Comparison of ENCODE assay signal across 16 cellular contexts in genomic region chr2:51996569-51996917, GRCh38.
DNase-seq lines count a peak whose midpoint lies in the region; ATAC-seq, FAIRE-seq and TF ChIP-seq lines count a peak whose summit lies in the region.
"Had no signal": no experiment of that assay in that cellular context is flagged by ENCODE, and none has a peak within 500 bp of the region (broad histone marks: within the 10 kb centered on the region; RNA-seq: fewer than 3 reads in every experiment).

No MANE protein-coding gene starts in this region.

- H3K27ac ChIP-seq in GM23248 (peak overlapping the region; percentile 79), SK-N-SH (ENCODE audit: low read depth in 2 of 2, low read length in 1 of 2) (peak overlapping the region in 1 of 2 experiments; percentile 90; a peak in 2 of 4 replicates), endothelial cell of umbilical vein (ENCODE audit: insufficient read depth, low read depth, low read length) (peak overlapping the region; percentile 80)
- H3K27ac ChIP-seq: C4-2B, HL-60 had no signal

- CTCF ChIA-PET in SK-N-SH (lab: Yijun Ruan, JAX) (no interaction called here), endothelial cell of umbilical vein (lab: Charles Lee) (interaction anchor here (0.7 kb wide), 1 partner anchor 12 kb away, joined by 3 read pairs; no protein-coding TSS in a partner anchor)

- no peaks in the 10 kb centered on the region for H4K20me1 ChIP-seq in GM23248 (ENCODE audit: insufficient read depth)
- no peaks in the 10 kb centered on the region for H4K20me1 ChIP-seq in SK-N-SH (ENCODE audit: insufficient read depth)
- H4K20me1 ChIP-seq in endothelial cell of umbilical vein (replicated peaks; ENCODE audit: control insufficient read depth, extremely low read depth, insufficient read depth, low read length), result no peaks in the 10 kb centered on the region

- H3K9ac ChIP-seq in GM23248 (no peak overlapping the region), SK-N-SH (peak overlapping the region; percentile 28; the same call in 1 of the 2 replicates), endothelial cell of umbilical vein (replicated peaks; ENCODE audit: extremely low read depth, insufficient read depth, low read length) (peak overlapping the region; percentile 47)

- H3K79me2 ChIP-seq in GM23248 (ENCODE audit: insufficient read depth) (no peaks in the 10 kb centered on the region), SK-N-SH (ENCODE audit: insufficient read depth) (no peaks in the 10 kb centered on the region), endothelial cell of umbilical vein (ENCODE audit: control insufficient read depth, insufficient read depth, low read length) (no peaks in the 10 kb centered on the region)

- TF ChIP-seq CTCF in SK-N-SH (IDR thresholded peaks at IDR 0.05) (no peak), endothelial cell of umbilical vein (IDR thresholded peaks at IDR 0.05; ENCODE audit: extremely low read depth in 1 of 2, insufficient read depth in 1 of 2, low read depth in 1 of 2, low read length in 2 of 2) (no peak)

- H3K27me3 Mint-ChIP-seq in activated T-helper 1 cell treated with anti-CD3 and anti-CD28 coated beads, Interleukin-12 subunit alpha, Interleukin-12 subunit beta, Interleukin-2, Interleukin-4 antibody, amounts not matched to agents 30 ng/mL and 10 ng/mL and 1 ng/mL, durations not matched to agents 14 hours and 24 hours and 36 hours (ENCODE audit: insufficient read depth), result no peaks in the 10 kb centered on the region
- no peaks in the 10 kb centered on the region for H3K27me3 Mint-ChIP-seq in stimulated activated naive CD8-positive, alpha-beta T cell treated with anti-CD3 and anti-CD28 coated beads, Interleukin-15, amount 100 ng/mL, for 72 hours
- H3K27me3 Mint-ChIP-seq: CD4-positive, alpha-beta memory T cell had no signal

- peaks cover 46% of the 10 kb centered on the region for H3K4me1 ChIP-seq in GM23248 (ENCODE audit: insufficient read depth)
- H3K4me1 ChIP-seq in SK-N-SH (ENCODE audit: control insufficient read depth in 1 of 2, insufficient read depth in 2 of 2, low read depth in 1 of 2, low read length in 1 of 2), result peaks cover 0 to 34% of the 10 kb centered on the region in 2 experiments; a peak in 2 of 4 replicates
- peaks cover 23% of the 10 kb centered on the region for H3K4me1 ChIP-seq in endothelial cell of umbilical vein (ENCODE audit: control insufficient read depth, extremely low read depth, insufficient read depth, low read length)
- H3K4me1 ChIP-seq: BE2C had no signal

- H3K9me2 ChIP-seq in GM23248 (ENCODE audit: insufficient read depth) (no peaks in the 10 kb centered on the region), SK-N-SH (no peaks in the 10 kb centered on the region)

- no peak overlapping the region for H3K27ac Mint-ChIP-seq in activated T-helper 1 cell treated with anti-CD3 and anti-CD28 coated beads, Interleukin-12 subunit alpha, Interleukin-12 subunit beta, Interleukin-2, Interleukin-4 antibody, amounts not matched to agents 30 ng/mL and 10 ng/mL and 1 ng/mL, durations not matched to agents 14 hours and 24 hours and 36 hours
- no peak overlapping the region for H3K27ac Mint-ChIP-seq in stimulated activated naive CD8-positive, alpha-beta T cell treated with anti-CD3 and anti-CD28 coated beads, Interleukin-15, amount 100 ng/mL, for 72 hours
- H3K27ac Mint-ChIP-seq: CD4-positive, alpha-beta memory T cell had no signal

- no peaks in the 10 kb centered on the region for H3K9me1 ChIP-seq in endothelial cell of umbilical vein (replicated peaks; ENCODE audit: control insufficient read depth, extremely low read depth, insufficient read depth, low read length)

- H3K36me3 Mint-ChIP-seq in activated T-helper 1 cell treated with anti-CD3 and anti-CD28 coated beads, Interleukin-12 subunit alpha, Interleukin-12 subunit beta, Interleukin-2, Interleukin-4 antibody, amounts not matched to agents 30 ng/mL and 10 ng/mL and 1 ng/mL, durations not matched to agents 14 hours and 24 hours and 36 hours (ENCODE audit: low read depth), result no peaks in the 10 kb centered on the region
- H3K36me3 Mint-ChIP-seq: CD4-positive, alpha-beta memory T cell had no signal

- dilution Hi-C loops in endothelial cell of umbilical vein (cut with MboI; ENCODE audit: extremely low pct_ligation_motif_present, low sequenced_read_pairs), result no loop called here

- no peak for ATAC-seq in GM18502 (IDR thresholded peaks at IDR 0.05; ENCODE audit: poor library complexity, unreplicated experiment)
- ATAC-seq in stimulated activated naive CD8-positive, alpha-beta T cell treated with anti-CD3 and anti-CD28 coated beads, Interleukin-15, amount 100 ng/mL, for 72 hours, result no peak
- no peak for ATAC-seq in GM21737 (IDR thresholded peaks at IDR 0.05; ENCODE audit: unreplicated experiment)
- ATAC-seq: GM12878 had no signal

- POLR2A ChIA-PET in SK-N-SH (lab: Yijun Ruan, JAX) (no interaction called here), endothelial cell of umbilical vein (lab: Charles Lee) (no interaction called here)

- no peak overlapping the region for H3K4me3 Mint-ChIP-seq in activated T-helper 1 cell treated with anti-CD3 and anti-CD28 coated beads, Interleukin-12 subunit alpha, Interleukin-12 subunit beta, Interleukin-2, Interleukin-4 antibody, amounts not matched to agents 30 ng/mL and 10 ng/mL and 1 ng/mL, durations not matched to agents 14 hours and 24 hours and 36 hours
- H3K4me3 Mint-ChIP-seq in stimulated activated naive CD8-positive, alpha-beta T cell treated with anti-CD3 and anti-CD28 coated beads, Interleukin-15, amount 100 ng/mL, for 72 hours, result no peak overlapping the region
- H3K4me3 Mint-ChIP-seq: CD4-positive, alpha-beta memory T cell had no signal

- in situ Hi-C loops in GM23248 (cut with MboI), result no loop called here

- H3K27me3 ChIP-seq in GM23248 (replicated peaks; ENCODE audit: insufficient read depth), result no peaks in the 10 kb centered on the region
- no peaks in the 10 kb centered on the region for H3K27me3 ChIP-seq in SK-N-SH (ENCODE audit: insufficient read depth)
- no peaks in the 10 kb centered on the region for H3K27me3 ChIP-seq in endothelial cell of umbilical vein (ENCODE audit: control insufficient read depth in 2 of 2, insufficient read depth in 2 of 2, low read length in 2 of 2)
- H3K27me3 ChIP-seq: BE2C had no signal

- no peak for TF ChIP-seq RAD21 in SK-N-SH (IDR thresholded peaks at IDR 0.05; ENCODE audit: low read length)

- intact Hi-C loops in endothelial cell of umbilical vein (cut with micrococcal nuclease), result loop anchor here (2.0 to 5.0 kb wide), 2 partner anchors 184 to 489 kb away; no protein-coding TSS in a partner anchor
- intact Hi-C loops in activated T-helper 1 cell treated with anti-CD3 and anti-CD28 coated beads, Interleukin-12 subunit alpha, Interleukin-12 subunit beta, Interleukin-2, Interleukin-4 antibody, amounts not matched to agents 30 ng/mL and 10 ng/mL and 1 ng/mL, durations not matched to agents 14 hours and 24 hours and 36 hours (cut with micrococcal nuclease), result no loop called here

- TF ChIP-seq EP300 in SK-N-SH (IDR thresholded peaks at IDR 0.05; ENCODE audit: borderline replicate concordance in 1 of 2, low read depth in 1 of 2, low read length in 1 of 2), result no peak

- peaks cover 39% of the 10 kb centered on the region for H3F3A ChIP-seq in GM23248 (ENCODE audit: insufficient read depth)
- H3F3A ChIP-seq in SK-N-SH (replicated peaks; ENCODE audit: insufficient read depth), result peaks cover 39% of the 10 kb centered on the region

- FAIRE-seq in endothelial cell of umbilical vein (lab: Jason Lieb, UNC), result peak; percentile 68
- FAIRE-seq: A204.1, GM12878, H1 had no signal

- H3K4me2 ChIP-seq in GM23248 (ENCODE audit: unreplicated experiment) (peak overlapping the region; percentile 27), SK-N-SH (peak overlapping the region; percentile 28), endothelial cell of umbilical vein (ENCODE audit: insufficient read depth, low read length) (peak overlapping the region; percentile 82)

- no peaks in the 10 kb centered on the region for H3K9me3 ChIP-seq in GM23248 (ENCODE audit: low read depth)
- H3K9me3 ChIP-seq in SK-N-SH, result no peaks in the 10 kb centered on the region
- H3K9me3 ChIP-seq in endothelial cell of umbilical vein (replicated peaks; ENCODE audit: control insufficient read depth, insufficient read depth, low read length), result no peaks in the 10 kb centered on the region
- H3K9me3 ChIP-seq: BE2C, HAP-1 had no signal

- TF ChIP-seq POLR2A in endothelial cell of umbilical vein (IDR thresholded peaks at IDR 0.05; ENCODE audit: low read depth, low read length), result no peak

- no peaks in the 10 kb centered on the region for H3K4me1 Mint-ChIP-seq in activated T-helper 1 cell treated with anti-CD3 and anti-CD28 coated beads, Interleukin-12 subunit alpha, Interleukin-12 subunit beta, Interleukin-2, Interleukin-4 antibody, amounts not matched to agents 30 ng/mL and 10 ng/mL and 1 ng/mL, durations not matched to agents 14 hours and 24 hours and 36 hours (ENCODE audit: low read depth)
- H3K4me1 Mint-ChIP-seq in stimulated activated naive CD8-positive, alpha-beta T cell treated with anti-CD3 and anti-CD28 coated beads, Interleukin-15, amount 100 ng/mL, for 72 hours, result no peaks in the 10 kb centered on the region
- H3K4me1 Mint-ChIP-seq: CD4-positive, alpha-beta memory T cell had no signal

- H3K4me3 ChIP-seq in GM23248 (no peak overlapping the region), SK-N-SH (ENCODE audit: low read depth in 2 of 2, low read length in 1 of 2) (no peak overlapping the region), endothelial cell of umbilical vein (replicated peaks in 1 of 3; ENCODE audit: insufficient read depth in 1 of 3, low read depth in 1 of 3, low read length in 3 of 3) (no peak overlapping the region)
- H3K4me3 ChIP-seq: GM12878, HAP-1 had no signal

- H2AFZ ChIP-seq in GM23248 (no peak overlapping the region), SK-N-SH (ENCODE audit: low read depth) (peak overlapping the region; percentile 47), endothelial cell of umbilical vein (ENCODE audit: low read depth, low read length) (no peak overlapping the region)

- BruUV-seq in endothelial cell of umbilical vein (replicated peaks; lab: Mats Ljungman, UMichigan), result no TSS peak

- peaks cover 31% of the 10 kb centered on the region for H3K9me3 Mint-ChIP-seq in activated T-helper 1 cell treated with anti-CD3 and anti-CD28 coated beads, Interleukin-12 subunit alpha, Interleukin-12 subunit beta, Interleukin-2, Interleukin-4 antibody, amounts not matched to agents 30 ng/mL and 10 ng/mL and 1 ng/mL, durations not matched to agents 14 hours and 24 hours and 36 hours
- H3K9me3 Mint-ChIP-seq in stimulated activated naive CD8-positive, alpha-beta T cell treated with anti-CD3 and anti-CD28 coated beads, Interleukin-15, amount 100 ng/mL, for 72 hours, result peaks cover 0 to 19% of the 10 kb centered on the region in 2 donors

- DNase-seq in GM23248, result no peak
- no peak for DNase-seq in SK-N-SH
- peak; percentile 38 for DNase-seq in endothelial cell of umbilical vein (ENCODE audit: low read depth, low spot score)
- peak; percentile 4 for DNase-seq in glomerular endothelial cell (ENCODE audit: extremely low read depth, low read depth, low spot score)
- no peak for DNase-seq in activated T-helper 1 cell treated with anti-CD3 and anti-CD28 coated beads, Interleukin-12 subunit alpha, Interleukin-12 subunit beta, Interleukin-2, Interleukin-4 antibody, amounts not matched to agents 30 ng/mL and 10 ng/mL and 1 ng/mL, durations not matched to agents 14 hours and 24 hours and 36 hours (ENCODE audit: low spot score)
- no peak for DNase-seq in stimulated activated naive CD8-positive, alpha-beta T cell treated with anti-CD3 and anti-CD28 coated beads, Interleukin-15, amount 100 ng/mL, for 72 hours
- DNase-seq: BE2C; CD4-positive, alpha-beta memory T cell had no signal

- no peaks in the 10 kb centered on the region for H3K36me3 ChIP-seq in GM23248 (ENCODE audit: low read depth)
- no peaks in the 10 kb centered on the region for H3K36me3 ChIP-seq in SK-N-SH (replicated peaks in 1 of 2; ENCODE audit: control insufficient read depth in 1 of 2, insufficient read depth in 2 of 2, low read length in 1 of 2)
- no peaks in the 10 kb centered on the region for H3K36me3 ChIP-seq in endothelial cell of umbilical vein (ENCODE audit: control insufficient read depth in 2 of 2, extremely low read depth in 1 of 2, insufficient read depth in 2 of 2, low read length in 2 of 2)
- H3K36me3 ChIP-seq: BE2C, HAP-1 had no signal

- WGBS in GM23248 (ENCODE audit: low coverage in 1 of 2, low lambda C conversion rate in 2 of 2, missing lambda C conversion rate in 2 of 2), 2 experiments, result 8 to 14% methylated on average over 2 of the region's 2 CpGs
- WGBS in SK-N-SH (ENCODE audit: low lambda C conversion rate), result 12% methylated on average over 2 of the region's 2 CpGs

Comparison
In these comparisons a context has a peak if more than half of its experiments do, and no peak if none do; other contexts are left out.
1. DNase-seq: peak in endothelial cell of umbilical vein (single experiment) and glomerular endothelial cell (single experiment); none in GM23248 (single experiment), SK-N-SH (single experiment), activated T-helper 1 cell treated with anti-CD3 and anti-CD28 coated beads, Interleukin-12 subunit alpha, Interleukin-12 subunit beta, Interleukin-2, Interleukin-4 antibody, amounts not matched to agents 30 ng/mL and 10 ng/mL and 1 ng/mL, durations not matched to agents 14 hours and 24 hours and 36 hours (single experiment) and stimulated activated naive CD8-positive, alpha-beta T cell treated with anti-CD3 and anti-CD28 coated beads, Interleukin-15, amount 100 ng/mL, for 72 hours (0 of 2).
2. H3K4me2 ChIP-seq: peak in every context shown above with its lines; median percentile 82 in endothelial cell of umbilical vein; 28 in SK-N-SH; 27 in GM23248.